In the genomic region with DNA sequence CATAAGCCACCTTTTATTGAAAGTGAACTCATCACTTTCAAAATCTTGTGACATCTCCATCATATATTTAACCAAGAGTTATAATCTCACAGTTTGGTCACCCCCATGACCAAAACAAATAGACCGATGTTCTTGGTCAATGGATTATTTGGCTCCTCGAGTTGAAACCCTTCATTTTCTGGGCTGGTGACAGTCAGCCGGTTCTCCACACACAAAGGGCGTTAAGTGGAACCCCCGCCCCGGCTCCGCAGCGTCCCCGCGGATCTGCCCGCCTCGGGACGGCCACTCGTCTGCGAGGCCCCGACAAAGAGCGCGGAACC, we compare ENCODE assay signal across 1 cellular context.
TF ChIP-seq lines count a peak whose summit lies in the region.

No MANE protein-coding gene starts in this region.

TF ChIP-seq in HepG2, 621 proteins besides CTCF, POLR2A, EP300 and RAD21 (continued from another document):
- TF ChIP-seq, protein P1, sequence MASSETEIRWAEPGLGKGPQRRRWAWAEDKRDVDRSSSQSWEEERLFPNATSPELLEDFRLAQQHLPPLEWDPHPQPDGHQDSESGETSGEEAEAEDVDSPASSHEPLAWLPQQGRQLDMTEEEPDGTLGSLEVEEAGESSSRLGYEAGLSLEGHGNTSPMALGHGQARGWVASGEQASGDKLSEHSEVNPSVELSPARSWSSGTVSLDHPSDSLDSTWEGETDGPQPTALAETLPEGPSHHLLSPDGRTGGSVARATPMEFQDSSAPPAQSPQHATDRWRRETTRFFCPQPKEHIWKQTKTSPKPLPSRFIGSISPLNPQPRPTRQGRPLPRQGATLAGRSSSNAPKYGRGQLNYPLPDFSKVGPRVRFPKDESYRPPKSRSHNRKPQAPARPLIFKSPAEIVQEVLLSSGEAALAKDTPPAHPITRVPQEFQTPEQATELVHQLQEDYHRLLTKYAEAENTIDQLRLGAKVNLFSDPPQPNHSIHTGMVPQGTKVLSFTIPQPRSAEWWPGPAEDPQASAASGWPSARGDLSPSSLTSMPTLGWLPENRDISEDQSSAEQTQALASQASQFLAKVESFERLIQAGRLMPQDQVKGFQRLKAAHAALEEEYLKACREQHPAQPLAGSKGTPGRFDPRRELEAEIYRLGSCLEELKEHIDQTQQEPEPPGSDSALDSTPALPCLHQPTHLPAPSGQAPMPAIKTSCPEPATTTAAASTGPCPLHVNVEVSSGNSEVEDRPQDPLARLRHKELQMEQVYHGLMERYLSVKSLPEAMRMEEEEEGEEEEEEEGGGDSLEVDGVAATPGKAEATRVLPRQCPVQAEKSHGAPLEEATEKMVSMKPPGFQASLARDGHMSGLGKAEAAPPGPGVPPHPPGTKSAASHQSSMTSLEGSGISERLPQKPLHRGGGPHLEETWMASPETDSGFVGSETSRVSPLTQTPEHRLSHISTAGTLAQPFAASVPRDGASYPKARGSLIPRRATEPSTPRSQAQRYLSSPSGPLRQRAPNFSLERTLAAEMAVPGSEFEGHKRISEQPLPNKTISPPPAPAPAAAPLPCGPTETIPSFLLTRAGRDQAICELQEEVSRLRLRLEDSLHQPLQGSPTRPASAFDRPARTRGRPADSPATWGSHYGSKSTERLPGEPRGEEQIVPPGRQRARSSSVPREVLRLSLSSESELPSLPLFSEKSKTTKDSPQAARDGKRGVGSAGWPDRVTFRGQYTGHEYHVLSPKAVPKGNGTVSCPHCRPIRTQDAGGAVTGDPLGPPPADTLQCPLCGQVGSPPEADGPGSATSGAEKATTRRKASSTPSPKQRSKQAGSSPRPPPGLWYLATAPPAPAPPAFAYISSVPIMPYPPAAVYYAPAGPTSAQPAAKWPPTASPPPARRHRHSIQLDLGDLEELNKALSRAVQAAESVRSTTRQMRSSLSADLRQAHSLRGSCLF (CRISPR knock-in tag; IDR thresholded peaks at IDR 0.05; ENCODE audit: borderline replicate concordance): 0 out of 2 replicates have a peak, but pooled peaks have one; percentile 19
- TF ChIP-seq ATF7-NPFF (CRISPR knock-in tag; IDR thresholded peaks at IDR 0.05; ENCODE audit: low read depth): 0 out of 2 replicates have a peak, but pooled peaks have one; percentile 3
- no peak for TF ChIP-seq PHB2 (IDR thresholded peaks at IDR 0.05; ENCODE audit: partially characterized antibody)
- TF ChIP-seq CBFB (CRISPR knock-in tag; IDR thresholded peaks at IDR 0.05): no peak
- no peak for TF ChIP-seq ZNF83 (CRISPR knock-in tag; IDR thresholded peaks at IDR 0.05; ENCODE audit: borderline replicate concordance)
- 0 out of 2 replicates have a peak, but pooled peaks have one; percentile 26 for TF ChIP-seq ZNF33B (CRISPR knock-in tag; IDR thresholded peaks at IDR 0.05)
